In the genomic region with DNA sequence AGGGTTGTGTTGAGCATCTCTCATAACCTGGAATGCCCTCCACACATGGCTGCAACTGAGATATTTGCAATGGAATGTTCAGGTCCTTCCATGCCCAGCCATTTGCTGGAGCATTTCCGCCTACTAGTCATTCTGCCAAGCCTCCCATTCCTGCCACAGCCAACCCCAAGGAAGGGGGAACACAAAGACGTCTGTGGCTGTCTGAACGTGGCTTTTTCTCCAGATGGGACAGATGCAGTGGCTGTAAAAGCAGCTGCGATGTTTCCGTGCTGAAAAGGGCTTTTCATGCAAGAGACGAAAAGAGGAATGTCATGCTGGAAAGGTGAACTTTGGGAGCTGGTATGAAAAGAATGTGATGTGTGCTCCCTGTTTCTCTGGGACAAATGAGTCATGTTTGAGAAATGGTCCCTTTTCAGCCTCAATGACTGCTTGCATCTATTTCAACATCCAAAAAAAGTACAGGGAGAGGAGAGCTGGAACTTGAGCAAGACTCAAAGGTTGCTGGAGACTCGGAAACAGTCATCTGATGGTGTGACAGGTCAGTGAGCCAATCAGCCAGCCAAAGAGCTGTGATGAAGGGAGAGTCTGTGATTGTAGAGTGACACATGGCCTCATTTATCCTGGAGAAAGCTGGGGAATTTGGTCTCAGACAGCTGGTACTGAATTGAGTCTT, we compare ENCODE assay signal across 12 cellular contexts.
DNase-seq lines count a peak whose midpoint lies in the region; ATAC-seq and TF ChIP-seq lines count a peak whose summit lies in the region.
"Had no signal": no experiment of that assay in that cellular context is flagged by ENCODE, and none has a peak within 500 bp of the region (broad histone marks: within the 10 kb centered on the region; RNA-seq: fewer than 3 reads in every experiment).

No MANE protein-coding gene starts in this region.

- no peaks in the 10 kb centered on the region for H3K36me3 ChIP-seq in esophagus muscularis mucosa
- H3K36me3 ChIP-seq: heart right ventricle had no signal

- peak overlapping the region in 2 of 3 experiments; percentile 14 to 15 for H3K4me3 Mint-ChIP-seq in nephron
- H3K4me3 Mint-ChIP-seq: central memory CD8-positive, alpha-beta T cell; naive thymus-derived CD8-positive, alpha-beta T cell had no signal

- no peaks in the 10 kb centered on the region for H3K27me3 ChIP-seq in esophagus muscularis mucosa
- H3K27me3 ChIP-seq: heart right ventricle had no signal

- no peaks in the 10 kb centered on the region for H3K9me3 ChIP-seq in esophagus muscularis mucosa

- no peak for ATAC-seq in GM19452 (IDR thresholded peaks at IDR 0.05; ENCODE audit: unreplicated experiment)
- no peak for ATAC-seq in GM18520 (IDR thresholded peaks at IDR 0.05; ENCODE audit: unreplicated experiment)
- ATAC-seq: naive thymus-derived CD8-positive, alpha-beta T cell had no signal

- no peak for TF ChIP-seq POLR2A in esophagus muscularis mucosa (IDR thresholded peaks at IDR 0.05; ENCODE audit: low read depth)

- H3K27ac ChIP-seq in esophagus muscularis mucosa (replicated peaks in 1 of 4), result peak overlapping the region in 3 of 4 donors; percentile 34 to 51 (median 35)
- H3K27ac ChIP-seq: heart right ventricle had no signal

- no peak overlapping the region for H3K4me3 ChIP-seq in esophagus muscularis mucosa
- H3K4me3 ChIP-seq: heart right ventricle had no signal

- DNase-seq in ACHN (peak; percentile 99), RPMI7951 (ENCODE audit: low read depth) (peak; percentile 90), esophagus muscularis mucosa (ENCODE audit: extremely low spot score) (no peak), dermis blood vessel endothelial cell (no peak)
- DNase-seq in activated naive CD4-positive, alpha-beta T cell treated with Interleukin-2 at 50 U/mL for 16 hours, result no peak
- DNase-seq: activated CD8-positive, alpha-beta memory T cell treated with anti-CD3 and anti-CD28 coated beads, Interleukin-2, amount 50 U/mL, for 48 hours; heart right ventricle; naive thymus-derived CD8-positive, alpha-beta T cell had no signal

- in situ Hi-C loops in ACHN (cut with HindIII; ENCODE audit: low pct_ligation_motif_present, low pct_unique_long_range_greater_than_20kb, low sequenced_read_pairs), result no loop called here

- peaks cover 0 to 33% (median 16%) of the 10 kb centered on the region in 4 donors for H3K4me1 ChIP-seq in esophagus muscularis mucosa
- H3K4me1 ChIP-seq: heart right ventricle had no signal

- TF ChIP-seq EP300 in esophagus muscularis mucosa (IDR thresholded peaks at IDR 0.05), result no peak

- intact Hi-C loops in esophagus muscularis mucosa (cut with DNase I), result no loop called here

- H3K36me3 Mint-ChIP-seq in nephron (ENCODE audit: low read depth), result no peaks in the 10 kb centered on the region
- H3K36me3 Mint-ChIP-seq: naive thymus-derived CD8-positive, alpha-beta T cell had no signal

- TF ChIP-seq CTCF in esophagus muscularis mucosa (IDR thresholded peaks at IDR 0.05) (no peak), nephron (IDR thresholded peaks at IDR 0.05; ENCODE audit: unreplicated experiment in 3 of 3) (no peak)

- whole genome bisulfite sequencing in esophagus muscularis mucosa, result 48% methylated on average over 7 of the region's 7 CpGs

- peaks cover 16% of the 10 kb centered on the region for H3K4me1 Mint-ChIP-seq in nephron
- H3K4me1 Mint-ChIP-seq: central memory CD8-positive, alpha-beta T cell; naive thymus-derived CD8-positive, alpha-beta T cell had no signal

- H3K27me3 Mint-ChIP-seq in nephron (ENCODE audit: low read depth), result no peaks in the 10 kb centered on the region
- H3K27me3 Mint-ChIP-seq: central memory CD8-positive, alpha-beta T cell had no signal

- peak overlapping the region; percentile 48 to 85 (median 56) for H3K27ac Mint-ChIP-seq in nephron
- H3K27ac Mint-ChIP-seq: naive thymus-derived CD8-positive, alpha-beta T cell had no signal

- peaks cover 7% of the 10 kb centered on the region for H3K9me3 Mint-ChIP-seq in nephron

Comparison
In these comparisons a context has a peak if more than half of its experiments do, and no peak if none do; other contexts are left out.
1. DNase-seq: peak in ACHN (single experiment) and RPMI7951 (single experiment); none in esophagus muscularis mucosa (single experiment), activated naive CD4-positive, alpha-beta T cell treated with Interleukin-2 at 50 U/mL for 16 hours (single experiment) and dermis blood vessel endothelial cell (single experiment).